In the genomic region with DNA sequence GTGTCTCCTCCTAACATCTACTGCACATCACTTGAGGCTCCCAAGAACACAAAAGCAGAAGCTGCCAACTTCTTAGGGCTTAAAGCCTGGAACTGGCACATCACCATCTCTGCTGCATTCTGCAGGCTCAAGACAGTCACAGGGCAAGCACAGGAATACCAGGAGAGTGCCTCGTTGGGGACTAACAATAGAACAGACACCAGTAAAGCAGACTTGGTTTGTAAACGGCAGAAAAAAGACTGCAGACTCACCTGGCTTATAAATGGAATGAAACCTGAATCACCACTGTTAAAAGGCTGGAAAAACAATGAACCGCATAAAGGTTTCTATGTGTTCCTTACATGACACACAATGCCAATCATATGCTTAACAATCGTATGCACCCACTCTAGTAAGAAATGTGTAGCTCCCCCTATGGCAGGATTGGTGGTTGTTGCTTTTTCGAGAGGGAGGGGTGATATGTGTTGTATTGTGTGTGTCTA, we compare ENCODE assay signal across 13 cellular contexts. TPM values are rescaled to one million over a fixed set of nuclear protein-coding genes. Genes with fewer than 3 reads are reported as not detected.
DNase-seq lines count a peak whose midpoint lies in the region; ATAC-seq and TF ChIP-seq lines count a peak whose summit lies in the region.
"Had no signal": no experiment of that assay in that cellular context is flagged by ENCODE, and none has a peak within 500 bp of the region (broad histone marks: within the 10 kb centered on the region; RNA-seq: fewer than 3 reads in every experiment).

No MANE protein-coding gene starts in this region.

- no peak overlapping the region for H2AK5ac ChIP-seq in IMR-90 (ENCODE audit: low read depth, low read length)

- no peak for TF ChIP-seq POLR2A in IMR-90 (IDR thresholded peaks at IDR 0.05; ENCODE audit: low read depth, low read length)

- H3K4me2 ChIP-seq in IMR-90 (ENCODE audit: low read depth, low read length) = no peak overlapping the region

- DNase-seq in Ammon's horn (ENCODE audit: low spot score) (peak; percentile 53), IMR-90 (no peak), brain microvascular endothelial cell (no peak), midbrain (lab: John Stamatoyannopoulos, UW) (peak; percentile 62), AG08396 (ENCODE audit: low spot score) (no peak), iPS-NIHi7 (ENCODE audit: extremely low spot score) (no peak), left lung (no peak), middle frontal gyrus (ENCODE audit: extremely low spot score, low spot score) (no peak)
- DNase-seq: activated CD8-positive, alpha-beta memory T cell treated with anti-CD3 and anti-CD28 coated beads, Interleukin-2, amount 10 ng/mL, durations not matched to agents 7 days and 5 days; CD8-positive, alpha-beta T cell; NCI-H510A treated with DMSO at 0.1 percent for 48 hours had no signal

- BruUV-seq in IMR-90 (replicated peaks; lab: Mats Ljungman, UMichigan) = no TSS peak

- H2BK5ac ChIP-seq in IMR-90 (ENCODE audit: low read depth, low read length, poor library complexity, severe bottlenecking) = no peak overlapping the region

- TF ChIP-seq CTCF in IMR-90 (conservative IDR thresholded peaks at IDR 0.05; ENCODE audit: low read depth, low read length) (no peak; the same call in 1 of the 2 replicates), brain microvascular endothelial cell (IDR thresholded peaks at IDR 0.05; ENCODE audit: low read depth, low read length, missing control alignments) (peak; percentile 23), left lung (IDR thresholded peaks at IDR 0.05) (no peak)

- H3K27me3 ChIP-seq in IMR-90 (ENCODE audit: control insufficient read depth, insufficient read depth, low read length) (no peaks in the 10 kb centered on the region), brain microvascular endothelial cell (replicated peaks) (no peaks in the 10 kb centered on the region), left lung (no peaks in the 10 kb centered on the region)
- H3K27me3 ChIP-seq: vagina had no signal

- no peak overlapping the region for H3K4ac ChIP-seq in IMR-90 (ENCODE audit: low read depth, low read length)

- ATAC-seq in IMR-90 (ENCODE audit: low read depth) (no peak), left lung (no peak)
- ATAC-seq: activated CD8-positive, alpha-beta memory T cell treated with anti-CD3 and anti-CD28 coated beads, Interleukin-2, amount 10 ng/mL, durations not matched to agents 7 days and 5 days; CD8-positive, alpha-beta T cell; left lobe of liver had no signal

- H3K36me3 ChIP-seq in IMR-90 (ENCODE audit: control insufficient read depth, insufficient read depth, low read length) (no peaks in the 10 kb centered on the region; the same call in 1 of the 2 replicates), brain microvascular endothelial cell (replicated peaks) (no peaks in the 10 kb centered on the region), left lung (no peaks in the 10 kb centered on the region)
- H3K36me3 ChIP-seq: vagina had no signal

- H3K9ac ChIP-seq in IMR-90 (ENCODE audit: low read depth, low read length) = no peak overlapping the region

- POLR2A ChIA-PET in IMR-90 (lab: Charles Lee; ENCODE audit: unreplicated experiment) = no interaction called here

- H3K23ac ChIP-seq in IMR-90 (ENCODE audit: low read depth, low read length) = 0 out of 2 replicates have a peak overlapping the region, but pooled peaks have one; percentile 44

- H3K9me1 ChIP-seq in IMR-90 (ENCODE audit: insufficient read depth, low read length) = peaks cover 26% of the 10 kb centered on the region

- whole genome bisulfite sequencing in IMR-90 (ENCODE audit: extremely low coverage in 2 of 2, insufficient read length in 1 of 2), 2 experiments = 47% methylated on average over 2 of the region's 5 CpGs; no CpG with 5 or more reads in 1 of the 2 experiments

- dilution Hi-C loops in IMR-90 (cut with HindIII; ENCODE audit: low sequenced_read_pairs, unreplicated experiment) = no loop called here

- peaks cover 92% of the 10 kb centered on the region for H4K20me1 ChIP-seq in IMR-90 (ENCODE audit: insufficient read depth, low read length)

- no peak overlapping the region for H2AFZ ChIP-seq in IMR-90 (replicated peaks; ENCODE audit: low read length, poor library complexity)

- no peak overlapping the region for H2BK120ac ChIP-seq in IMR-90 (ENCODE audit: low read depth, low read length)

- CTCF ChIA-PET in IMR-90 (lab: Yijun Ruan, JAX) = no interaction called here

- no peak overlapping the region for H4K8ac ChIP-seq in IMR-90 (ENCODE audit: low read depth in 2 of 2, low read length in 2 of 2)

- no peak overlapping the region for H3K56ac ChIP-seq in IMR-90 (ENCODE audit: extremely low read depth, insufficient read depth, low read length)

- H3K9me3 ChIP-seq in IMR-90 (ENCODE audit: control insufficient read depth, insufficient read depth, low read length) (no peaks in the 10 kb centered on the region), left lung (no peaks in the 10 kb centered on the region)
- H3K9me3 ChIP-seq: vagina had no signal

- no peak overlapping the region for H3K18ac ChIP-seq in IMR-90 (ENCODE audit: low read depth, low read length)

- no peak overlapping the region for H3K27ac ChIP-seq in IMR-90 (ENCODE audit: insufficient read depth, low read length)
- no peak overlapping the region for H3K27ac ChIP-seq in brain microvascular endothelial cell
- H3K27ac ChIP-seq in left lung = no peak overlapping the region
- H3K27ac ChIP-seq: vagina had no signal

- no peak overlapping the region for H3K4me3 ChIP-seq in IMR-90 (ENCODE audit: insufficient read depth, low read depth, low read length)
- no peak overlapping the region for H3K4me3 ChIP-seq in brain microvascular endothelial cell (ENCODE audit: low read depth, low read length)
- H3K4me3 ChIP-seq in left lung = no peak overlapping the region
- H3K4me3 ChIP-seq: vagina had no signal

- intact Hi-C loops in IMR-90 (cut with micrococcal nuclease) (loop anchor here (5.0 kb wide), 1 partner anchor 115 kb away; no protein-coding TSS in a partner anchor), left lung (cut with DNase I) (no loop called here)

- TF ChIP-seq RAD21 in IMR-90 (IDR thresholded peaks at IDR 0.05; ENCODE audit: low read length) = no peak

- no peak overlapping the region for H3K14ac ChIP-seq in IMR-90 (replicated peaks; ENCODE audit: low read depth, low read length)

- H4K5ac ChIP-seq in IMR-90 (ENCODE audit: low read depth, low read length) = no peak overlapping the region

- H2BK20ac ChIP-seq in IMR-90 (ENCODE audit: low read depth, low read length) = no peak overlapping the region

- H2AK9ac ChIP-seq in IMR-90 (replicated peaks; ENCODE audit: low read depth, low read length, poor library complexity) = no peak overlapping the region

- H3K4me1 ChIP-seq in IMR-90 (ENCODE audit: control insufficient read depth, insufficient read depth, low read length) (peaks cover 26% of the 10 kb centered on the region), left lung (peaks cover 18 to 80% of the 10 kb centered on the region in 2 donors)

- H3K79me1 ChIP-seq in IMR-90 (ENCODE audit: low read depth in 1 of 2, low read length in 2 of 2) = peaks cover 6 to 69% of the 10 kb centered on the region in 2 experiments; a peak in 2 of 4 replicates

- in situ Hi-C loops in IMR-90 (cut with MboI; ENCODE audit: low sequenced_read_pairs) (no loop called here), brain microvascular endothelial cell (cut with HindIII; ENCODE audit: low pct_ligation_motif_present, low sequenced_read_pairs) (no loop called here)

- no peak overlapping the region for H2BK15ac ChIP-seq in IMR-90 (ENCODE audit: low read depth, low read length)

- no peak overlapping the region for H4K91ac ChIP-seq in IMR-90 (ENCODE audit: insufficient read depth, low read depth, low read length)

TF ChIP-seq in IMR-90, 13 proteins besides CTCF, POLR2A, EP300 and RAD21:
- TF ChIP-seq RFX5 (IDR thresholded peaks at IDR 0.05; ENCODE audit: low read depth, low read length) (no peak), BHLHE40 (IDR thresholded peaks at IDR 0.05; ENCODE audit: low read depth, low read length) (no peak), NFE2L2 (IDR thresholded peaks at IDR 0.05; ENCODE audit: low read depth, low read length) (no peak)

RNA-seq across cellular contexts. Expression of a gene that starts 12.8 kb away (rescaled TPM):
- 19.7 and 45.5 TPM in 2 replicates for total RNA-seq in IMR-90 (2012; rRNA removed)
- 56.8 and 67.2 TPM in 2 replicates for polyA plus RNA-seq in IMR-90 (2012; rRNA removed)
- polyA plus RNA-seq in IMR-90 (2012; cell fraction: cytosol; rRNA removed) = 67.9 and 82.1 TPM in 2 replicates
- polyA plus RNA-seq in IMR-90 (2012; cell fraction: nucleus; rRNA removed; ENCODE audit: low replicate concordance) = 15.7 and 32.1 TPM in 2 replicates
- 100 to 1,000 TPM; 103 to 109 TPM for total RNA-seq in left lung

Comparison
In these comparisons a context has a peak if more than half of its experiments do, and no peak if none do; other contexts are left out.
1. DNase-seq: peak in Ammon's horn (single experiment) and midbrain (single experiment); none in IMR-90 (single experiment), brain microvascular endothelial cell (single experiment), AG08396 (single experiment), iPS-NIHi7 (single experiment), left lung (0 of 2) and middle frontal gyrus (single experiment).